Comparison of ENCODE assay signal across 1 cellular context in the genomic region with DNA sequence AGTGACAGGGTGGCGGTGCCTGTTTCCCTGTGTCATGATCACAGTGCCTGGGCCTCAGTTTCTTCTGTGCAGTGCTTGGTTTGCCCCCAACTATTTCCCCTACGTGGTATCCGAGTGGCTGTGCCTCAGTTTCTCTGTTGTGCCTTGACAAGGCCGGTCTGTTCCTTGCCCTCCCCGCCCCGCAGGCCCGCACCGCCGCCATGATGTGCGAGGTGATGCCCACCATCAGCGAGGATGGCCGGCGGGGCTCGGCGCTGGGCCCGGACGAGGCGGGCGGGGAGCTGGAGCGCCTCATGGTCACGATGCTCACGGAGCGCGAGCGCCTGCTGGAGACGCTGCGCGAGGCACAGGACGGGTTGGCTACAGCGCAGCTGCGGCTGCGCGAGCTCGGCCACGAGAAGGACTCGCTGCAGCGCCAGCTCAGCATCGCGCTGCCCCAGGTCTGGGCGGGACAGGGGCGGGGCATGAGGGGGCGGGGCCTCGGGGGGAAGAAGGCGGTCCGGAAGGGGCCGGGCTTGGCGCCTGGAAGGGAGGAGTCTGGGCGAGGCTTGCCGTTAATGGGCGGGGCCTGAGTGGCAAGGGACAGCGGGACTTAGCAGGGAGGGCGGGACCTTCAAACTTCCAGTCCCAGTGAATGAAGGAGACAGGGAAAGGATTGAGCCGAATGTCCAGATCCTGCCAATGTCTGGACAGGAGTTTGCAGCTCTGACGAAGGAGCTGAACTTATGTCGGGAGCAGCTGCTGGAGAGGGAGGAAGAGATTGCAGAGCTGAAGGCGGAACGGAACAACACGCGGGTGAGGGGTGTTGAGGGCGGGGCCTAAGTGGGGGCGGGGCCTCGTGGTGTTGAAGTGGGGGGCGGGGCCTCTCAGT.
A peak's percentile ranks its signal among the peaks of the same experiment; 100 is the strongest.
TF ChIP-seq lines count a peak whose summit lies in the region.

No MANE protein-coding gene starts in this region.

TF ChIP-seq in HepG2, 621 proteins besides CTCF, POLR2A, EP300 and RAD21 (continued from another document):
- TF ChIP-seq ZNF142 (CRISPR knock-in tag; IDR thresholded peaks at IDR 0.05) = peak; percentile 97
- TF ChIP-seq NFYB (CRISPR knock-in tag; IDR thresholded peaks at IDR 0.05) = no peak
- TF ChIP-seq ZNF230 (CRISPR knock-in tag; IDR thresholded peaks at IDR 0.05) = peak; percentile 99
- peak; percentile 81; the same call in 1 of the 2 replicates for TF ChIP-seq ZNF703 (CRISPR knock-in tag; IDR thresholded peaks at IDR 0.05; ENCODE audit: borderline replicate concordance)
- TF ChIP-seq MXI1 (IDR thresholded peaks at IDR 0.05; ENCODE audit: borderline replicate concordance, low read depth, low read length) = peak; percentile 86; the same call in 2 of the 3 replicates
- TF ChIP-seq ZNF331 (CRISPR knock-in tag; IDR thresholded peaks at IDR 0.05) = peak; percentile 91
- TF ChIP-seq, protein P1, sequence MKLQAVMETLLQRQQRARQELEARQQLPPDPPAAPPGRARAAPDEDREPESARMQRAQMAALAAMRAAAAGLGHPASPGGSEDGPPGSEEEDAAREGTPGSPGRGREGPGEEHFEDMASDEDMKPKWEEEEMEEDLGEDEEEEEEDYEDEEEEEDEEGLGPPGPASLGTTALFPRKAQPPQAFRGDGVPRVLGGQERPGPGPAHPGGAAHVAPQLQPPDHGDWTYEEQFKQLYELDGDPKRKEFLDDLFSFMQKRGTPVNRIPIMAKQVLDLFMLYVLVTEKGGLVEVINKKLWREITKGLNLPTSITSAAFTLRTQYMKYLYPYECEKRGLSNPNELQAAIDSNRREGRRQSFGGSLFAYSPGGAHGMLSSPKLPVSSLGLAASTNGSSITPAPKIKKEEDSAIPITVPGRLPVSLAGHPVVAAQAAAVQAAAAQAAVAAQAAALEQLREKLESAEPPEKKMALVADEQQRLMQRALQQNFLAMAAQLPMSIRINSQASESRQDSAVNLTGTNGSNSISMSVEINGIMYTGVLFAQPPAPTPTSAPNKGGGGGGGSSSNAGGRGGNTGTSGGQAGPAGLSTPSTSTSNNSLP (IDR thresholded peaks at IDR 0.05; ENCODE audit: low read depth, low read length) = no peak
- peak; percentile 86; the same call in 1 of the 2 replicates for TF ChIP-seq RXRA (CRISPR knock-in tag; IDR thresholded peaks at IDR 0.05)
- TF ChIP-seq, protein P2, sequence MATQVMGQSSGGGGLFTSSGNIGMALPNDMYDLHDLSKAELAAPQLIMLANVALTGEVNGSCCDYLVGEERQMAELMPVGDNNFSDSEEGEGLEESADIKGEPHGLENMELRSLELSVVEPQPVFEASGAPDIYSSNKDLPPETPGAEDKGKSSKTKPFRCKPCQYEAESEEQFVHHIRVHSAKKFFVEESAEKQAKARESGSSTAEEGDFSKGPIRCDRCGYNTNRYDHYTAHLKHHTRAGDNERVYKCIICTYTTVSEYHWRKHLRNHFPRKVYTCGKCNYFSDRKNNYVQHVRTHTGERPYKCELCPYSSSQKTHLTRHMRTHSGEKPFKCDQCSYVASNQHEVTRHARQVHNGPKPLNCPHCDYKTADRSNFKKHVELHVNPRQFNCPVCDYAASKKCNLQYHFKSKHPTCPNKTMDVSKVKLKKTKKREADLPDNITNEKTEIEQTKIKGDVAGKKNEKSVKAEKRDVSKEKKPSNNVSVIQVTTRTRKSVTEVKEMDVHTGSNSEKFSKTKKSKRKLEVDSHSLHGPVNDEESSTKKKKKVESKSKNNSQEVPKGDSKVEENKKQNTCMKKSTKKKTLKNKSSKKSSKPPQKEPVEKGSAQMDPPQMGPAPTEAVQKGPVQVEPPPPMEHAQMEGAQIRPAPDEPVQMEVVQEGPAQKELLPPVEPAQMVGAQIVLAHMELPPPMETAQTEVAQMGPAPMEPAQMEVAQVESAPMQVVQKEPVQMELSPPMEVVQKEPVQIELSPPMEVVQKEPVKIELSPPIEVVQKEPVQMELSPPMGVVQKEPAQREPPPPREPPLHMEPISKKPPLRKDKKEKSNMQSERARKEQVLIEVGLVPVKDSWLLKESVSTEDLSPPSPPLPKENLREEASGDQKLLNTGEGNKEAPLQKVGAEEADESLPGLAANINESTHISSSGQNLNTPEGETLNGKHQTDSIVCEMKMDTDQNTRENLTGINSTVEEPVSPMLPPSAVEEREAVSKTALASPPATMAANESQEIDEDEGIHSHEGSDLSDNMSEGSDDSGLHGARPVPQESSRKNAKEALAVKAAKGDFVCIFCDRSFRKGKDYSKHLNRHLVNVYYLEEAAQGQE (IDR thresholded peaks at IDR 0.05; ENCODE audit: borderline replicate concordance in 1 of 2, low read depth in 1 of 2, low read length in 2 of 2) = no peak
- TF ChIP-seq ZNF570 (CRISPR knock-in tag; IDR thresholded peaks at IDR 0.05; ENCODE audit: borderline replicate concordance) = 0 out of 2 replicates have a peak, but pooled peaks have one; percentile 93
- TF ChIP-seq ARNT2 (CRISPR knock-in tag; IDR thresholded peaks at IDR 0.05; ENCODE audit: low read depth) = peak; percentile 100
- TF ChIP-seq ZFP41 (CRISPR knock-in tag; IDR thresholded peaks at IDR 0.05; ENCODE audit: borderline replicate concordance) = peak; percentile 99
- peak; percentile 98; the same call in 1 of the 2 replicates for TF ChIP-seq ZNF598 (CRISPR knock-in tag; IDR thresholded peaks at IDR 0.05; ENCODE audit: borderline replicate concordance)
- TF ChIP-seq KMT2A (CRISPR knock-in tag; IDR thresholded peaks at IDR 0.05) = peak; percentile 74; the same call in 1 of the 2 replicates
- peak; percentile 95 for TF ChIP-seq ETV6 (CRISPR knock-in tag; conservative IDR thresholded peaks at IDR 0.05)
- TF ChIP-seq NFE2L1 (CRISPR knock-in tag; IDR thresholded peaks at IDR 0.05; ENCODE audit: borderline replicate concordance) = peak; percentile 92; the same call in 1 of the 2 replicates
- peak; percentile 91 for TF ChIP-seq YEATS2 (CRISPR knock-in tag; IDR thresholded peaks at IDR 0.05; ENCODE audit: borderline replicate concordance)
- 0 out of 2 replicates have a peak, but pooled peaks have one; percentile 62 for TF ChIP-seq MAFG (CRISPR knock-in tag; IDR thresholded peaks at IDR 0.05)
- peak; percentile 93 for TF ChIP-seq ELF3 (CRISPR knock-in tag; IDR thresholded peaks at IDR 0.05)
- TF ChIP-seq HNF4G (IDR thresholded peaks at IDR 0.05; ENCODE audit: borderline replicate concordance, low read depth, low read length) = no peak
- peak; percentile 59; the same call in 1 of the 2 replicates for TF ChIP-seq HNF4G (CRISPR knock-in tag; IDR thresholded peaks at IDR 0.05; ENCODE audit: borderline replicate concordance, low read depth)
- TF ChIP-seq ZNF7 (CRISPR knock-in tag; IDR thresholded peaks at IDR 0.05) = peak; percentile 44; the same call in 1 of the 2 replicates
- TF ChIP-seq ZNF580 (CRISPR knock-in tag; IDR thresholded peaks at IDR 0.05; ENCODE audit: borderline replicate concordance, low read depth) = peak; percentile 100
- peak; percentile 98 for TF ChIP-seq ZNF75D (CRISPR knock-in tag; IDR thresholded peaks at IDR 0.05; ENCODE audit: borderline replicate concordance)
- TF ChIP-seq TRAFD1 (CRISPR knock-in tag; IDR thresholded peaks at IDR 0.05; ENCODE audit: borderline replicate concordance) = no peak
